In genomic region chr13:45238945-45239795, GRCh38 we compare ENCODE assay signal across 1 cellular context.
TF ChIP-seq lines count a peak whose summit lies in the region.

No MANE protein-coding gene starts in this region.

TF ChIP-seq in HepG2, 621 proteins besides CTCF, POLR2A, EP300 and RAD21 (continued from another document):
- TF ChIP-seq HBP1 (CRISPR knock-in tag; IDR thresholded peaks at IDR 0.05; ENCODE audit: low read depth): no peak
- TF ChIP-seq KLF9 (CRISPR knock-in tag; IDR thresholded peaks at IDR 0.05; ENCODE audit: low read depth): no peak
- TF ChIP-seq ZNF282 (IDR thresholded peaks at IDR 0.05; ENCODE audit: partially characterized antibody): no peak
